20 cellular contexts compared by ENCODE assay signal in the genomic region with DNA sequence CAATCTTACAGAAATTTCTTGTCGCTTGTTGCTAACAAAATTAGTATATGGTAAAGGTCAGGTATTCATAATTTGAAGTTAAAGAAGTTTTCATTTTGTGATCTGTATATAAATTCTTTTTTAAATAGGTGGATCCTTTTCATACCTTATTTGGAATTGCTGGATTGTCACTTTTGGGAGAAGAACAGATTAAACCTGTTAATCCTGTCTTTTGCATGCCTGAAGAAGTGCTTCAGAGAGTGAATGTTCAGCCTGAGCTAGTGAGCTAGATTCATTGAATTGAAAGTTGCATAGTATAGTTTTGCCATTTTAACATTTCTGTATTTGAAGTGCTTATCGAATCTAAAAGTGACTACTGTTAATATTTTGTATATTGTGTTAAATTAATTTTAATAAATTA. TPM values are rescaled to one million over a fixed set of nuclear protein-coding genes. Genes with fewer than 3 reads are reported as not detected.
"Had no signal": no experiment of that assay in that cellular context is flagged by ENCODE, and none has a peak within 500 bp of the region (broad histone marks: within the 10 kb centered on the region; RNA-seq: fewer than 3 reads in every experiment).

No MANE protein-coding gene starts in this region.

- ATAC-seq: activated CD8-positive, alpha-beta T cell treated with anti-CD3 and anti-CD28 coated beads for 36 hours; activated naive CD4-positive, alpha-beta T cell treated with anti-CD3 and anti-CD28 coated beads, Interleukin-2, amount 50 U/mL, for 72 hours; gastroesophageal sphincter; naive thymus-derived CD4-positive, alpha-beta T cell; stimulated activated naive B cell treated with anti-CD40 and anti-IgM and Interleukin-4, amounts not matched to agents 10 μg/mL and 1 μg/mL and 100 μg/mL, for 72 hours; T-helper 17 cell; WTC11 had no signal

- H3K4me3 Mint-ChIP-seq: activated CD8-positive, alpha-beta T cell treated with anti-CD3 and anti-CD28 coated beads for 36 hours; brain; memory B cell; naive thymus-derived CD4-positive, alpha-beta T cell; stimulated activated naive B cell treated with anti-CD40 and anti-IgM and Interleukin-4, amounts not matched to agents 10 μg/mL and 1 μg/mL and 100 μg/mL, for 72 hours; T-helper 17 cell; WTC11 had no signal

- H3K9me3 Mint-ChIP-seq: activated CD8-positive, alpha-beta T cell treated with anti-CD3 and anti-CD28 coated beads for 36 hours; activated naive CD4-positive, alpha-beta T cell treated with anti-CD3 and anti-CD28 coated beads, Interleukin-2, amount 50 U/mL, for 72 hours; brain; memory B cell; naive thymus-derived CD4-positive, alpha-beta T cell; stimulated activated naive B cell treated with anti-CD40 and anti-IgM and Interleukin-4, amounts not matched to agents 10 μg/mL and 1 μg/mL and 100 μg/mL, for 72 hours; WTC11 had no signal

- DNase-seq: activated CD4-positive, alpha-beta T cell treated with anti-CD3 and anti-CD28 coated beads, Interleukin-2, amount 50 U/mL, for 1 hour; activated CD8-positive, alpha-beta T cell treated with anti-CD3 and anti-CD28 coated beads for 36 hours; activated gamma-delta T cell treated with Interleukin-2 at 50 U/mL for 16 hours; dorsolateral prefrontal cortex; effector memory CD4-positive, alpha-beta T cell; erythroblast; hippocampal formation; kidney; midbrain; naive thymus-derived CD4-positive, alpha-beta T cell; stimulated activated CD4-positive, alpha-beta T cell treated with anti-CD3 and anti-CD28 coated beads, Interleukin-15, amount 100 ng/mL, for 24 hours; stimulated activated CD4-positive, alpha-beta T cell treated with anti-CD3 and anti-CD28 coated beads, Interleukin-2, amount 100 ng/mL, for 24 hours; stimulated activated naive B cell treated with anti-CD40 and anti-IgM and Interleukin-4, amounts not matched to agents 10 μg/mL and 1 μg/mL and 100 μg/mL, for 72 hours; T-helper 17 cell had no signal

- H3K27me3 Mint-ChIP-seq: activated CD8-positive, alpha-beta T cell treated with anti-CD3 and anti-CD28 coated beads for 36 hours; brain; memory B cell; naive thymus-derived CD4-positive, alpha-beta T cell; stimulated activated naive B cell treated with anti-CD40 and anti-IgM and Interleukin-4, amounts not matched to agents 10 μg/mL and 1 μg/mL and 100 μg/mL, for 72 hours; T-helper 17 cell had no signal

- H3K27ac Mint-ChIP-seq: activated naive CD4-positive, alpha-beta T cell treated with anti-CD3 and anti-CD28 coated beads, Interleukin-2, amount 50 U/mL, for 72 hours; memory B cell; stimulated activated naive B cell treated with anti-CD40 and anti-IgM and Interleukin-4, amounts not matched to agents 10 μg/mL and 1 μg/mL and 100 μg/mL, for 72 hours; T-helper 17 cell had no signal

RNA-seq across cellular contexts. Expression of a gene that starts 2.3 kb away (rescaled TPM):
- total RNA-seq: ascending aorta had no signal
